ENCODE assay signal across 8 cellular contexts in the genomic region with DNA sequence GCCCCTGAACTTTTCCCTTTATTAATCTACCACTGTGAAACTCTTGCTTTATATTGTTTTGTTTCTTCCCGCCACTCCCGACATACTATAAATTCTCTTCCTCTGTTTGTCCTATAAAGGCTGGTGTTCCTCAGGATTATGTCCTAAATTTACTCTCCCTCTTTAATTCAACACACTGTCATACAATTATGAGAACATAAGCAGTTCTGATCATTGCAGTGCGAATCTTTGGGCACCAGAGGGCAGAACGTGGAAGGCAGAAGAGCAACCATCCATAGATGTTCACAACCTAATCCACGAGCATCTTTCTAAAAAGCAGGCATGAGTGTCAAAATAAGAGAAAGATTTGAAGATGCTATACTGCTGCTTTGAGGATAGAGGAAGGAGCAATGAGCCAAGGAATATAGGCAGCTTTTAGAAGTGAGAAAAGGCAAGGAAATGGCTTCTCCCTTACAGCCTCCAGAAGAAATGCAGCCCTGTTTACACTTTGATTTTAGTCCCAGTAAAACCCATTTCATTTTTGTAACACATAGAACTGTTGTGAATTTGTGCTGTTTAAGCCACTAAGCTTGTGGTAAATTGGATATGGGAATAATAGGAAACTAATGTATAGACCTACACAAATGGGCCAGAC.
DNase-seq lines count a peak whose midpoint lies in the region; ATAC-seq, FAIRE-seq and TF ChIP-seq lines count a peak whose summit lies in the region.

No MANE protein-coding gene starts in this region.

- no peaks in the 10 kb centered on the region for H3K36me3 Mint-ChIP-seq in activated T-cell treated with anti-CD3 and anti-CD28 coated beads, Interleukin-2, amount 50 U/mL, for 72 hours (ENCODE audit: insufficient read depth in 2 of 2)

- H3K9me3 Mint-ChIP-seq in activated T-cell treated with anti-CD3 and anti-CD28 coated beads, Interleukin-2, amount 50 U/mL, for 72 hours = no peaks in the 10 kb centered on the region
- no peaks in the 10 kb centered on the region for H3K9me3 Mint-ChIP-seq in stimulated activated naive CD8-positive, alpha-beta T cell treated with anti-CD3 and anti-CD28 coated beads, Interleukin-15, amount 100 ng/mL, for 72 hours

- peak; percentile 75 for FAIRE-seq in A204.1 (lab: Jason Lieb, UNC)
- FAIRE-seq in D721Med (lab: Jason Lieb, UNC) = peak; percentile 98

- DNase-seq in D721Med (ENCODE audit: insufficient read length, low spot score) (no peak), iPS-NIHi11 (ENCODE audit: low spot score) (peak; percentile 11)
- peak; percentile 7 to 9 for DNase-seq in activated T-cell treated with anti-CD3 and anti-CD28 coated beads, Interleukin-2, amount 50 U/mL, for 72 hours
- peak in 1 of 2 donors; percentile 7 for DNase-seq in stimulated activated naive CD8-positive, alpha-beta T cell treated with anti-CD3 and anti-CD28 coated beads, Interleukin-15, amount 100 ng/mL, for 72 hours
- no peak for DNase-seq in effector CD8-positive, alpha-beta T cell (lab: John Stamatoyannopoulos, UW)

- TF ChIP-seq CTCF in D721Med (IDR thresholded peaks at IDR 0.05; ENCODE audit: insufficient read depth, missing control alignments) (peak; percentile 84), LNCAP (IDR thresholded peaks at IDR 0.05) (peak; percentile 90)

- ATAC-seq in GM21619 (IDR thresholded peaks at IDR 0.05; ENCODE audit: unreplicated experiment) = peak; percentile 78
- ATAC-seq in activated T-cell treated with anti-CD3 and anti-CD28 coated beads, Interleukin-2, amount 50 U/mL, for 72 hours (replicated peaks in 1 of 2) = no peak
- peak; percentile 45 for ATAC-seq in stimulated activated naive CD8-positive, alpha-beta T cell treated with anti-CD3 and anti-CD28 coated beads, Interleukin-15, amount 100 ng/mL, for 72 hours

- no peaks in the 10 kb centered on the region for H3K27me3 Mint-ChIP-seq in activated T-cell treated with anti-CD3 and anti-CD28 coated beads, Interleukin-2, amount 50 U/mL, for 72 hours (ENCODE audit: low read depth)
- no peaks in the 10 kb centered on the region for H3K27me3 Mint-ChIP-seq in stimulated activated naive CD8-positive, alpha-beta T cell treated with anti-CD3 and anti-CD28 coated beads, Interleukin-15, amount 100 ng/mL, for 72 hours

- no peak overlapping the region for H3K4me3 Mint-ChIP-seq in activated T-cell treated with anti-CD3 and anti-CD28 coated beads, Interleukin-2, amount 50 U/mL, for 72 hours
- no peak overlapping the region for H3K4me3 Mint-ChIP-seq in stimulated activated naive CD8-positive, alpha-beta T cell treated with anti-CD3 and anti-CD28 coated beads, Interleukin-15, amount 100 ng/mL, for 72 hours

- H3K27ac Mint-ChIP-seq in activated T-cell treated with anti-CD3 and anti-CD28 coated beads, Interleukin-2, amount 50 U/mL, for 72 hours = no peak overlapping the region
- no peak overlapping the region for H3K27ac Mint-ChIP-seq in stimulated activated naive CD8-positive, alpha-beta T cell treated with anti-CD3 and anti-CD28 coated beads, Interleukin-15, amount 100 ng/mL, for 72 hours

- H3K4me1 Mint-ChIP-seq in activated T-cell treated with anti-CD3 and anti-CD28 coated beads, Interleukin-2, amount 50 U/mL, for 72 hours (ENCODE audit: low read depth) = no peaks in the 10 kb centered on the region
- no peaks in the 10 kb centered on the region for H3K4me1 Mint-ChIP-seq in stimulated activated naive CD8-positive, alpha-beta T cell treated with anti-CD3 and anti-CD28 coated beads, Interleukin-15, amount 100 ng/mL, for 72 hours

Comparison
In these comparisons a context has a peak if more than half of its experiments do, and no peak if none do; other contexts are left out.
1. DNase-seq: peak in activated T-cell treated with anti-CD3 and anti-CD28 coated beads, Interleukin-2, amount 50 U/mL, for 72 hours (2 of 2) and iPS-NIHi11 (single experiment); none in D721Med (single experiment) and effector CD8-positive, alpha-beta T cell (single experiment).
2. ATAC-seq: peak in GM21619 (single experiment) and stimulated activated naive CD8-positive, alpha-beta T cell treated with anti-CD3 and anti-CD28 coated beads, Interleukin-15, amount 100 ng/mL, for 72 hours (single experiment); none in activated T-cell treated with anti-CD3 and anti-CD28 coated beads, Interleukin-2, amount 50 U/mL, for 72 hours (0 of 2).